Comparison of ENCODE assay signal across 32 cellular contexts in genomic region chr13:73368608-73369007, GRCh38.
DNase-seq lines count a peak whose midpoint lies in the region; ATAC-seq and TF ChIP-seq lines count a peak whose summit lies in the region.
"Had no signal": no experiment of that assay in that cellular context is flagged by ENCODE, and none has a peak within 500 bp of the region (broad histone marks: within the 10 kb centered on the region; RNA-seq: fewer than 3 reads in every experiment).

No MANE protein-coding gene starts in this region.

- WGBS in hepatocyte (ENCODE audit: low lambda C conversion rate, missing lambda C conversion rate): 69% methylated on average over 5 of the region's 5 CpGs
- 45 to 69% (median 56%) methylated on average over 5 of the region's 5 CpGs for WGBS in stomach, 5 donors

- H3K4me3 ChIP-seq in RWPE2 (ENCODE audit: severe bottlenecking) (no peak overlapping the region), hepatocyte (no peak overlapping the region), stomach (no peak overlapping the region)
- H3K4me3 ChIP-seq: lower lobe of right lung, Peyer's patch, SJCRH30, vagina had no signal

- no peaks in the 10 kb centered on the region for H3K36me3 ChIP-seq in RWPE2 (ENCODE audit: low read depth)
- H3K36me3 ChIP-seq in hepatocyte (replicated peaks; ENCODE audit: insufficient read depth, low read depth): no peaks in the 10 kb centered on the region
- H3K36me3 ChIP-seq in stomach: no peaks in the 10 kb centered on the region
- H3K36me3 ChIP-seq: BE2C, brain microvascular endothelial cell, lower lobe of right lung, Peyer's patch, SJCRH30, vagina, WERI-Rb-1 had no signal

- no peaks in the 10 kb centered on the region for H4K20me1 ChIP-seq in hepatocyte (ENCODE audit: insufficient read depth, poor library complexity, severe bottlenecking)

- H3K27me3 Mint-ChIP-seq in CD14-positive monocyte (ENCODE audit: low read depth in 3 of 3): peaks cover 0 to 2% (median 0%) of the 10 kb centered on the region in 3 donors
- H3K27me3 Mint-ChIP-seq: activated naive CD4-positive, alpha-beta T cell treated with anti-CD3 and anti-CD28 coated beads, Interleukin-2, amount 50 U/mL, for 24 hours had no signal

- no peak for TF ChIP-seq POLR2A in stomach (IDR thresholded peaks at IDR 0.05)

- H3K36me3 Mint-ChIP-seq in CD14-positive monocyte: no peaks in the 10 kb centered on the region
- H3K36me3 Mint-ChIP-seq: activated naive CD4-positive, alpha-beta T cell treated with anti-CD3 and anti-CD28 coated beads, Interleukin-2, amount 50 U/mL, for 24 hours; natural killer cell had no signal

- intact Hi-C loops in stomach (cut with DNase I; ENCODE audit: low total_unique reads): no loop called here
- intact Hi-C loops in CD14-positive monocyte (cut with micrococcal nuclease): no loop called here

- no peak for TF ChIP-seq EP300 in stomach (IDR thresholded peaks at IDR 0.05)

- peak overlapping the region; percentile 4 for H3K4me2 ChIP-seq in hepatocyte

- no peaks in the 10 kb centered on the region for H3K9me2 ChIP-seq in hepatocyte (replicated peaks; ENCODE audit: insufficient read depth)

- DNase-seq in HPDE6-E6E7 (ENCODE audit: extremely low spot score) (peak; percentile 58), RWPE2 (ENCODE audit: low spot score) (no peak), hepatocyte (ENCODE audit: low spot score) (peak; percentile 34), renal cortical epithelial cell (ENCODE audit: low read depth) (peak; percentile 77), stomach (no peak), CD14-positive monocyte (ENCODE audit: low spot score) (no peak)
- DNase-seq in stimulated activated CD8-positive, alpha-beta memory T cell treated with anti-CD3 and anti-CD28 coated beads, Interleukin-4, amount 100 ng/mL, for 48 hours: no peak
- DNase-seq: ACHN; activated CD4-positive, alpha-beta T cell treated with anti-CD3 and anti-CD28 coated beads for 48 hours; activated T-cell treated with anti-CD3 and anti-CD28 coated beads for 4 hours; amygdala; BE2C; brain microvascular endothelial cell; glutamatergic neuron; islet precursor cell; Karpas-422; lower lobe of right lung; natural killer cell; NCI-H1436 treated with DMSO at 0.1 percent for 48 hours; NCI-H446; NCI-H748 treated with DMSO at 0.1 percent for 48 hours; occipital lobe; Peyer's patch; SJCRH30; stimulated activated naive CD4-positive, alpha-beta T cell; WERI-Rb-1 had no signal

- peaks cover 2 to 6% (median 3%) of the 10 kb centered on the region in 7 donors for H3K9me3 Mint-ChIP-seq in CD14-positive monocyte
- H3K9me3 Mint-ChIP-seq: activated naive CD4-positive, alpha-beta T cell treated with anti-CD3 and anti-CD28 coated beads, Interleukin-2, amount 50 U/mL, for 24 hours; activated T-helper 2 cell treated with anti-CD3 and anti-CD28 coated beads, Interferon-gamma antibody, Interleukin-2, Interleukin-4, amounts not matched to agents 10 μg/mL and 5 μg/mL and 100 μg/mL, durations not matched to agents 14 hours and 24 hours and 36 hours had no signal

- H3K27me3 ChIP-seq in RWPE2 (ENCODE audit: insufficient read depth, poor library complexity, severe bottlenecking): no peaks in the 10 kb centered on the region
- H3K27me3 ChIP-seq in hepatocyte: no peaks in the 10 kb centered on the region
- no peaks in the 10 kb centered on the region for H3K27me3 ChIP-seq in stomach
- H3K27me3 ChIP-seq: brain microvascular endothelial cell, Peyer's patch, SJCRH30, vagina had no signal

- H3K79me2 ChIP-seq in hepatocyte: no peaks in the 10 kb centered on the region

- no peak overlapping the region for H2AFZ ChIP-seq in hepatocyte

- H3K4me3 Mint-ChIP-seq in CD14-positive monocyte: no peak overlapping the region
- H3K4me3 Mint-ChIP-seq: activated naive CD4-positive, alpha-beta T cell treated with anti-CD3 and anti-CD28 coated beads, Interleukin-2, amount 50 U/mL, for 24 hours; natural killer cell had no signal

- peak overlapping the region; percentile 88 for H3K27ac ChIP-seq in RWPE2 (ENCODE audit: poor library complexity, severe bottlenecking)
- H3K27ac ChIP-seq in hepatocyte: peak overlapping the region; percentile 75
- H3K27ac ChIP-seq in stomach: peak overlapping the region in 2 of 5 donors; percentile 61 to 69
- H3K27ac ChIP-seq: brain microvascular endothelial cell, HL-60, lower lobe of right lung, SJCRH30, vagina, WERI-Rb-1 had no signal

- H3K9me3 ChIP-seq in RWPE2 (ENCODE audit: severe bottlenecking) (no peaks in the 10 kb centered on the region), hepatocyte (ENCODE audit: low read depth) (no peaks in the 10 kb centered on the region), stomach (no peaks in the 10 kb centered on the region)
- H3K9me3 ChIP-seq: BE2C, lower lobe of right lung, Peyer's patch, SJCRH30, vagina had no signal

- H3K4me1 ChIP-seq in RWPE2 (ENCODE audit: insufficient read depth, poor library complexity, severe bottlenecking) (peaks cover 47% of the 10 kb centered on the region), hepatocyte (ENCODE audit: insufficient read depth) (peaks cover 5% of the 10 kb centered on the region), stomach (peaks cover 0 to 11% (median 4%) of the 10 kb centered on the region in 4 donors)
- H3K4me1 ChIP-seq: BE2C, lower lobe of right lung, SJCRH30 had no signal

- ATAC-seq in RWPE2 (ENCODE audit: low read depth): peak; percentile 66
- ATAC-seq in GM21528 (IDR thresholded peaks at IDR 0.05; ENCODE audit: low FRiP score, unreplicated experiment): no peak
- ATAC-seq: HCT116, lower lobe of right lung, natural killer cell had no signal

- no peak overlapping the region for H3K27ac Mint-ChIP-seq in CD14-positive monocyte
- H3K27ac Mint-ChIP-seq: activated naive CD4-positive, alpha-beta T cell treated with anti-CD3 and anti-CD28 coated beads, Interleukin-2, amount 50 U/mL, for 24 hours; activated T-helper 2 cell treated with anti-CD3 and anti-CD28 coated beads, Interferon-gamma antibody, Interleukin-2, Interleukin-4, amounts not matched to agents 10 μg/mL and 5 μg/mL and 100 μg/mL, durations not matched to agents 14 hours and 24 hours and 36 hours; natural killer cell had no signal

- TF ChIP-seq CTCF in RWPE2 (IDR thresholded peaks at IDR 0.05; ENCODE audit: poor library complexity, severe bottlenecking): no peak
- no peak for TF ChIP-seq CTCF in hepatocyte (IDR thresholded peaks at IDR 0.05; ENCODE audit: poor library complexity)
- no peak for TF ChIP-seq CTCF in stomach (IDR thresholded peaks at IDR 0.05)
- no peak for TF ChIP-seq CTCF in CD14-positive monocyte (IDR thresholded peaks at IDR 0.05)

- no peaks in the 10 kb centered on the region for H3K4me1 Mint-ChIP-seq in CD14-positive monocyte
- H3K4me1 Mint-ChIP-seq: activated naive CD4-positive, alpha-beta T cell treated with anti-CD3 and anti-CD28 coated beads, Interleukin-2, amount 50 U/mL, for 24 hours; natural killer cell had no signal

Comparison
In these comparisons a context has a peak if more than half of its experiments do, and no peak if none do; other contexts are left out.
1. DNase-seq: peak in HPDE6-E6E7 (single experiment), hepatocyte (single experiment) and renal cortical epithelial cell (single experiment); none in RWPE2 (single experiment), stomach (single experiment), stimulated activated CD8-positive, alpha-beta memory T cell treated with anti-CD3 and anti-CD28 coated beads, Interleukin-4, amount 100 ng/mL, for 48 hours (single experiment) and CD14-positive monocyte (single experiment).